In genomic region chr1:19179597-19180271, GRCh38 we compare ENCODE assay signal across 8 cellular contexts. TPM values are rescaled to one million over a fixed set of nuclear protein-coding genes. Genes with fewer than 3 reads are reported as not detected.
DNase-seq lines count a peak whose midpoint lies in the region; ATAC-seq, FAIRE-seq and TF ChIP-seq lines count a peak whose summit lies in the region.

No MANE protein-coding gene starts in this region.

- no peaks in the 10 kb centered on the region for H3K9me3 Mint-ChIP-seq in stimulated activated effector memory CD8-positive, alpha-beta T cell treated with anti-CD3 and anti-CD28 coated beads, Interleukin-12 subunit alpha, Interleukin-12 subunit beta, amount 100 ng/mL, for 72 hours

- DNase-seq in AML-193 (lab: John Stamatoyannopoulos, UW) (peak; percentile 8 to 37), GM19239 (ENCODE audit: insufficient read length, low spot score) (no peak), T-helper 17 cell (no peak), fibroblast of peridontal ligament (ENCODE audit: extremely low read depth) (peak; percentile 51), urothelium cell line (ENCODE audit: low spot score) (no peak), smooth muscle cell (lab: John Stamatoyannopoulos, UW; ENCODE audit: unreplicated experiment) (no peak)
- no peak for DNase-seq in stimulated activated effector memory CD8-positive, alpha-beta T cell treated with anti-CD3 and anti-CD28 coated beads, Interleukin-12 subunit alpha, Interleukin-12 subunit beta, amount 100 ng/mL, for 72 hours (ENCODE audit: low spot score in 2 of 2)

- H2AFZ ChIP-seq in smooth muscle cell (ENCODE audit: low read depth): no peak overlapping the region

- peaks cover 6% of the 10 kb centered on the region for H3K79me2 ChIP-seq in smooth muscle cell (ENCODE audit: low read depth)

- H3K4me3 Mint-ChIP-seq in T-helper 17 cell: no peak overlapping the region
- no peak overlapping the region for H3K4me3 Mint-ChIP-seq in stimulated activated effector memory CD8-positive, alpha-beta T cell treated with anti-CD3 and anti-CD28 coated beads, Interleukin-12 subunit alpha, Interleukin-12 subunit beta, amount 100 ng/mL, for 72 hours

- H3K9ac ChIP-seq in smooth muscle cell (ENCODE audit: low read depth): no peak overlapping the region

- no peak overlapping the region for H3K4me2 ChIP-seq in smooth muscle cell

- peak overlapping the region; percentile 75 for H3K27ac Mint-ChIP-seq in T-helper 17 cell
- peak overlapping the region; percentile 9 for H3K27ac Mint-ChIP-seq in stimulated activated effector memory CD8-positive, alpha-beta T cell treated with anti-CD3 and anti-CD28 coated beads, Interleukin-12 subunit alpha, Interleukin-12 subunit beta, amount 100 ng/mL, for 72 hours

- ATAC-seq in T-helper 17 cell (peak; percentile 77), GM19452 (IDR thresholded peaks at IDR 0.05; ENCODE audit: unreplicated experiment) (no peak)
- ATAC-seq in stimulated activated effector memory CD8-positive, alpha-beta T cell treated with anti-CD3 and anti-CD28 coated beads, Interleukin-12 subunit alpha, Interleukin-12 subunit beta, amount 100 ng/mL, for 72 hours: no peak

- no peaks in the 10 kb centered on the region for H3K27me3 Mint-ChIP-seq in T-helper 17 cell

- no peak overlapping the region for H3K27ac ChIP-seq in smooth muscle cell (ENCODE audit: low read depth)

- peaks cover 16% of the 10 kb centered on the region for H3K36me3 Mint-ChIP-seq in T-helper 17 cell (ENCODE audit: low read depth)
- peaks cover 100% of the 10 kb centered on the region for H3K36me3 Mint-ChIP-seq in stimulated activated effector memory CD8-positive, alpha-beta T cell treated with anti-CD3 and anti-CD28 coated beads, Interleukin-12 subunit alpha, Interleukin-12 subunit beta, amount 100 ng/mL, for 72 hours

- H3K36me3 ChIP-seq in smooth muscle cell (ENCODE audit: low read depth): peaks cover 51% of the 10 kb centered on the region

- no peaks in the 10 kb centered on the region for H3K4me1 ChIP-seq in smooth muscle cell (ENCODE audit: low read depth)

- 86% methylated on average over 8 of the region's 8 CpGs for WGBS in smooth muscle cell (ENCODE audit: low lambda C conversion rate)

- H3K4me1 Mint-ChIP-seq in T-helper 17 cell: peaks cover 13% of the 10 kb centered on the region
- H3K4me1 Mint-ChIP-seq in stimulated activated effector memory CD8-positive, alpha-beta T cell treated with anti-CD3 and anti-CD28 coated beads, Interleukin-12 subunit alpha, Interleukin-12 subunit beta, amount 100 ng/mL, for 72 hours: peaks cover 18% of the 10 kb centered on the region

- no peaks in the 10 kb centered on the region for H3F3A ChIP-seq in smooth muscle cell (ENCODE audit: low read depth)

- H3K9me3 ChIP-seq in T-helper 17 cell (ENCODE audit: control insufficient read depth, low read length, poor library complexity, severe bottlenecking) (no peaks in the 10 kb centered on the region), smooth muscle cell (replicated peaks; ENCODE audit: low read depth) (no peaks in the 10 kb centered on the region)

- no peaks in the 10 kb centered on the region for H3K27me3 ChIP-seq in smooth muscle cell (ENCODE audit: low read depth)

- TF ChIP-seq CTCF in smooth muscle cell (IDR thresholded peaks at IDR 0.05; ENCODE audit: borderline replicate concordance, insufficient read depth, poor library complexity, severe bottlenecking): no peak

- no peak overlapping the region for H3K4me3 ChIP-seq in smooth muscle cell

- H4K20me1 ChIP-seq in smooth muscle cell (ENCODE audit: low read depth): peaks cover 14% of the 10 kb centered on the region

- FAIRE-seq in GM19239 (lab: Jason Lieb, UNC) (peak; percentile 14), urothelium cell line (lab: Jason Lieb, UNC) (no peak)

RNA-seq across cellular contexts. Expression of gene UBR4, which starts 30.3 kb away (rescaled TPM):
- total RNA-seq in T-helper 17 cell (100 to 1,000 TPM; 140 to 158 TPM), smooth muscle cell (98.9 and 142 TPM in 2 replicates)
- 62.7 and 110 TPM in 2 replicates for polyA plus RNA-seq in smooth muscle cell

Comparison
In these comparisons a context has a peak if more than half of its experiments do, and no peak if none do; other contexts are left out.
1. DNase-seq: peak in AML-193 (2 of 2) and fibroblast of peridontal ligament (single experiment); none in GM19239 (single experiment), T-helper 17 cell (0 of 3), stimulated activated effector memory CD8-positive, alpha-beta T cell treated with anti-CD3 and anti-CD28 coated beads, Interleukin-12 subunit alpha, Interleukin-12 subunit beta, amount 100 ng/mL, for 72 hours (0 of 2), urothelium cell line (single experiment) and smooth muscle cell (single experiment).